12 cellular contexts compared by ENCODE assay signal in genomic region chr15:74777769-74778598, GRCh38. TPM values are rescaled to one million over a fixed set of nuclear protein-coding genes. Genes with fewer than 3 reads are reported as not detected.
A peak's percentile ranks its signal among the peaks of the same experiment; 100 is the strongest.
DNase-seq lines count a peak whose midpoint lies in the region; ATAC-seq and TF ChIP-seq lines count a peak whose summit lies in the region.
"Had no signal": no experiment of that assay in that cellular context is flagged by ENCODE, and none has a peak within 500 bp of the region (broad histone marks: within the 10 kb centered on the region; RNA-seq: fewer than 3 reads in every experiment).

No MANE protein-coding gene starts in this region.

- ATAC-seq in activated CD8-positive, alpha-beta memory T cell treated with anti-CD3 and anti-CD28 coated beads, Interleukin-2, amount 10 ng/mL, durations not matched to agents 7 days and 5 days, result no peak
- ATAC-seq in stimulated activated effector memory CD8-positive, alpha-beta T cell treated with anti-CD3 and anti-CD28 coated beads, Interleukin-12 subunit alpha, Interleukin-12 subunit beta, amount 100 ng/mL, for 72 hours, result no peak

- peaks cover 32% of the 10 kb centered on the region for H3K4me1 ChIP-seq in colonic mucosa
- peaks cover 44% of the 10 kb centered on the region for H3K4me1 ChIP-seq in vagina

- H3K27me3 ChIP-seq in colonic mucosa, result no peaks in the 10 kb centered on the region
- no peaks in the 10 kb centered on the region for H3K27me3 ChIP-seq in vagina

- peak overlapping the region; percentile 63 for H3K4me3 Mint-ChIP-seq in activated CD8-positive, alpha-beta memory T cell treated with anti-CD3 and anti-CD28 coated beads, Interleukin-2, amount 10 ng/mL, durations not matched to agents 7 days and 5 days
- H3K4me3 Mint-ChIP-seq in stimulated activated effector memory CD8-positive, alpha-beta T cell treated with anti-CD3 and anti-CD28 coated beads, Interleukin-12 subunit alpha, Interleukin-12 subunit beta, amount 100 ng/mL, for 72 hours, result peak overlapping the region; percentile 96
- no peak overlapping the region for H3K4me3 Mint-ChIP-seq in HFFc6

- no peaks in the 10 kb centered on the region for H3K9me3 Mint-ChIP-seq in activated CD8-positive, alpha-beta memory T cell treated with anti-CD3 and anti-CD28 coated beads, Interleukin-2, amount 10 ng/mL, durations not matched to agents 7 days and 5 days (ENCODE audit: low read depth)
- no peaks in the 10 kb centered on the region for H3K9me3 Mint-ChIP-seq in stimulated activated effector memory CD8-positive, alpha-beta T cell treated with anti-CD3 and anti-CD28 coated beads, Interleukin-12 subunit alpha, Interleukin-12 subunit beta, amount 100 ng/mL, for 72 hours
- H3K9me3 Mint-ChIP-seq in HFFc6, result no peaks in the 10 kb centered on the region

- TF ChIP-seq CTCF in colonic mucosa (IDR thresholded peaks at IDR 0.05), result no peak
- TF ChIP-seq CTCF in HFFc6 (IDR thresholded peaks at IDR 0.05), result no peak
- TF ChIP-seq CTCF in vagina (IDR thresholded peaks at IDR 0.05), result no peak

- no peak for DNase-seq in activated CD8-positive, alpha-beta memory T cell treated with anti-CD3 and anti-CD28 coated beads, Interleukin-2, amount 10 ng/mL, durations not matched to agents 7 days and 5 days
- no peak for DNase-seq in activated CD8-positive, alpha-beta memory T cell treated with anti-CD3 and anti-CD28 coated beads for 24 hours
- DNase-seq in colonic mucosa, result peak; percentile 23
- DNase-seq in stimulated activated effector memory CD8-positive, alpha-beta T cell treated with anti-CD3 and anti-CD28 coated beads, Interleukin-12 subunit alpha, Interleukin-12 subunit beta, amount 100 ng/mL, for 72 hours (ENCODE audit: low spot score in 2 of 2), result no peak
- no peak for DNase-seq in HFFc6
- no peak for DNase-seq in NCI-H748 (lab: John Stamatoyannopoulos, UW; ENCODE audit: unreplicated experiment)
- no peak for DNase-seq in vagina (ENCODE audit: extremely low spot score in 2 of 2)

- peaks cover 61% of the 10 kb centered on the region for H3K4me1 Mint-ChIP-seq in activated CD8-positive, alpha-beta memory T cell treated with anti-CD3 and anti-CD28 coated beads, Interleukin-2, amount 10 ng/mL, durations not matched to agents 7 days and 5 days
- H3K4me1 Mint-ChIP-seq in stimulated activated effector memory CD8-positive, alpha-beta T cell treated with anti-CD3 and anti-CD28 coated beads, Interleukin-12 subunit alpha, Interleukin-12 subunit beta, amount 100 ng/mL, for 72 hours, result peaks cover 55% of the 10 kb centered on the region
- H3K4me1 Mint-ChIP-seq in HFFc6 (ENCODE audit: low read depth), result peaks cover 37% of the 10 kb centered on the region

- H3K27ac ChIP-seq in KOPT-K1 (ENCODE audit: low read depth, low read length, poor library complexity, severe bottlenecking) (peak overlapping the region; percentile 98), colonic mucosa (peak overlapping the region; percentile 66), vagina (no peak overlapping the region)

- TF ChIP-seq POLR2A in vagina (IDR thresholded peaks at IDR 0.05), result no peak

- no peaks in the 10 kb centered on the region for H3K27me3 Mint-ChIP-seq in activated CD8-positive, alpha-beta memory T cell treated with anti-CD3 and anti-CD28 coated beads, Interleukin-2, amount 10 ng/mL, durations not matched to agents 7 days and 5 days
- H3K27me3 Mint-ChIP-seq in HFFc6 (ENCODE audit: insufficient read depth), result peaks cover 5% of the 10 kb centered on the region

- H3K27ac Mint-ChIP-seq in activated CD8-positive, alpha-beta memory T cell treated with anti-CD3 and anti-CD28 coated beads, Interleukin-2, amount 10 ng/mL, durations not matched to agents 7 days and 5 days, result peak overlapping the region; percentile 92
- peak overlapping the region; percentile 99 for H3K27ac Mint-ChIP-seq in stimulated activated effector memory CD8-positive, alpha-beta T cell treated with anti-CD3 and anti-CD28 coated beads, Interleukin-12 subunit alpha, Interleukin-12 subunit beta, amount 100 ng/mL, for 72 hours
- no peak overlapping the region for H3K27ac Mint-ChIP-seq in HFFc6

- H3K9me3 ChIP-seq in KOPT-K1 (ENCODE audit: insufficient read depth, low read length, poor library complexity, severe bottlenecking) (no peaks in the 10 kb centered on the region), colonic mucosa (no peaks in the 10 kb centered on the region), vagina (no peaks in the 10 kb centered on the region)
- H3K9me3 ChIP-seq: prostate gland had no signal

- intact Hi-C loops in colonic mucosa (cut with DNase I), result no loop called here
- intact Hi-C loops in vagina (cut with DNase I), result no loop called here

- H3K36me3 ChIP-seq in KOPT-K1 (ENCODE audit: insufficient read depth, low read length) (no peaks in the 10 kb centered on the region), colonic mucosa (no peaks in the 10 kb centered on the region), vagina (no peaks in the 10 kb centered on the region)
- H3K36me3 ChIP-seq: prostate gland had no signal

- peak overlapping the region in 1 of 2 donors; percentile 29 for H3K9ac ChIP-seq in colonic mucosa (ENCODE audit: low read depth in 2 of 2, low read length in 2 of 2)

- H3K4me3 ChIP-seq in colonic mucosa (no peak overlapping the region), vagina (no peak overlapping the region)
- H3K4me3 ChIP-seq: prostate gland had no signal

- CTCF ChIA-PET in activated CD8-positive, alpha-beta memory T cell treated with anti-CD3 and anti-CD28 coated beads, Interleukin-2, amount 10 ng/mL, durations not matched to agents 7 days and 5 days (lab: Charles Lee), result interaction anchor here (0.7 to 25.9 kb wide), 15 partner anchors 2 to 405 kb away, joined by 3 to 1355 read pairs (median 4); partner anchors contain the start of genes CPLX3 and CSK

- peaks cover 2% of the 10 kb centered on the region for H3K36me3 Mint-ChIP-seq in activated CD8-positive, alpha-beta memory T cell treated with anti-CD3 and anti-CD28 coated beads, Interleukin-2, amount 10 ng/mL, durations not matched to agents 7 days and 5 days
- peaks cover 23% of the 10 kb centered on the region for H3K36me3 Mint-ChIP-seq in stimulated activated effector memory CD8-positive, alpha-beta T cell treated with anti-CD3 and anti-CD28 coated beads, Interleukin-12 subunit alpha, Interleukin-12 subunit beta, amount 100 ng/mL, for 72 hours
- no peaks in the 10 kb centered on the region for H3K36me3 Mint-ChIP-seq in HFFc6 (ENCODE audit: low read depth)

RNA-seq across cellular contexts. Expression of gene CSK, which starts 3.9 kb away (rescaled TPM):
- 100 to 1,000 TPM; 349 to 369 TPM for total RNA-seq in activated CD8-positive, alpha-beta memory T cell treated with anti-CD3 and anti-CD28 coated beads, Interleukin-2, amount 10 ng/mL, durations not matched to agents 7 days and 5 days
- total RNA-seq in colonic mucosa, result 100 to 1,000 TPM in 1 of 2 donors, 10 to 100 TPM in 1; 64.3 to 126 TPM
- 10 to 100 TPM; 48.8 to 59.0 (median 53.3) TPM for total RNA-seq in HFFc6 (2021; fragmentation: NEBNext Ultra II Directional; extraction: Animal tissue kit (Norgen Biotek cat#: 25700))
- total RNA-seq in vagina, result 26.3 TPM

RNA-seq across cellular contexts. Expression of gene CYP1A2, which starts 29.3 kb away (rescaled TPM):
- not detected for total RNA-seq in activated CD8-positive, alpha-beta memory T cell treated with anti-CD3 and anti-CD28 coated beads, Interleukin-2, amount 10 ng/mL, durations not matched to agents 7 days and 5 days
- total RNA-seq in colonic mucosa (not detected), vagina (not detected)
- total RNA-seq in HFFc6 (2021; fragmentation: NEBNext Ultra II Directional; extraction: Animal tissue kit (Norgen Biotek cat#: 25700)), result not detected
- total RNA-seq: M059J, RPMI7951 had no signal

RNA-seq across cellular contexts. Expression of gene LMAN1L, which starts 34.7 kb away (rescaled TPM):
- not detected for total RNA-seq in activated CD8-positive, alpha-beta memory T cell treated with anti-CD3 and anti-CD28 coated beads, Interleukin-2, amount 10 ng/mL, durations not matched to agents 7 days and 5 days
- not detected for total RNA-seq in colonic mucosa
- total RNA-seq in HFFc6 (2021; fragmentation: NEBNext Ultra II Directional; extraction: Animal tissue kit (Norgen Biotek cat#: 25700)), result not detected
- not detected for total RNA-seq in vagina
- total RNA-seq: dermis microvascular lymphatic vessel endothelial cell, M059J, RPMI7951 had no signal

RNA-seq across cellular contexts. Expression of gene CPLX3, which starts 48.4 kb away (rescaled TPM):
- under 1 TPM in 1 of 2 experiments, not detected in 1; 0.35 TPM for total RNA-seq in activated CD8-positive, alpha-beta memory T cell treated with anti-CD3 and anti-CD28 coated beads, Interleukin-2, amount 10 ng/mL, durations not matched to agents 7 days and 5 days
- total RNA-seq in colonic mucosa (not detected), vagina (not detected)
- under 1 TPM in 1 of 6 experiments, not detected in 5; 0.09 TPM for total RNA-seq in HFFc6 (2021; fragmentation: NEBNext Ultra II Directional; extraction: Animal tissue kit (Norgen Biotek cat#: 25700))
- total RNA-seq: dermis microvascular lymphatic vessel endothelial cell, M059J, RPMI7951 had no signal

RNA-seq across cellular contexts. Expression of gene CYP1A1, which starts 52.7 kb away (rescaled TPM):
- total RNA-seq in activated CD8-positive, alpha-beta memory T cell treated with anti-CD3 and anti-CD28 coated beads, Interleukin-2, amount 10 ng/mL, durations not matched to agents 7 days and 5 days, result 1 to 10 TPM; 1.2 to 2.8 TPM
- total RNA-seq in colonic mucosa (not detected), vagina (1.5 TPM)
- total RNA-seq in HFFc6 (2021; fragmentation: NEBNext Ultra II Directional; extraction: Animal tissue kit (Norgen Biotek cat#: 25700)), result not detected
